ENCODE assay signal across 8 cellular contexts in the genomic region with DNA sequence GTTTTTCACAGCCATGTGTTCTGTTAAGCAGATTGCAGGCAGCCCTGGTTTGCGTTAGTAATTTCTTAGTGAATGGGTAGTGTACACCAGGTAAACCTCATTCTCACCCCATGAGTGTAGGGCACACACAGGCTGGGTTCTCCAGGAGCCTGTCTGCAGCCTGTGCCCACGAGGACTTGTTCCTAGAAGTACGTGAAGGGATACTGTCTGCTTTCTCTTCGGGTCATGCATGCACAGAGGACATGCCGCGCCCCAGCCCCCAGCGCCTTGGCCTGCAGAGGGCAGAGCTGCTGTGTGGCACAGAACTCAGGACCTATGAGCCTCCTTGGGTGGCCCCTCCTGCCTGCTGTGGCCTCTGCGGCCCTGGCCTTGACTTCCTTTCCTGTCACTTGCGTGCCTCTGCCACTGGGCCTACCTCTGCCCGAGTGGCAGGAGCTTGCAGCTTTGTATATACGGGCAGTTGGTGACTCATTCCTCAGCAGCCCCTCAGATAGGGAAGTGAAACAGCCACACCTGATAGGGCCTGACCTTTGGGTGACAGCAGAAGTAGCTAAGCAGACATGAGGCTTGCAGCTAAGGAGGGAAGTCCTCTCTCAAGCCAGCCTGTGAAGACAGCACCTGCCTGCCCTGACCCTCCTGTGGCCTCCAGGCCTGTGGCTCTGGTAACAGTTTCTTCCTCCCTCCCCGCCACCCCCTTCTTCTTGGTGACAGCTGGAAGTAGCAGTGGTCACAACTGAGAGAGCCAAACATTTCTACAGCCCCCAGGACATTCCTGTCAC. TPM values are rescaled to one million over a fixed set of nuclear protein-coding genes. Genes with fewer than 3 reads are reported as not detected.
DNase-seq lines count a peak whose midpoint lies in the region; ATAC-seq and TF ChIP-seq lines count a peak whose summit lies in the region.

No MANE protein-coding gene starts in this region.

- H3K79me2 ChIP-seq in PC-9 (ENCODE audit: low read depth): peaks cover 54% of the 10 kb centered on the region

- no peaks in the 10 kb centered on the region for H3K27me3 ChIP-seq in PC-9 (ENCODE audit: insufficient read depth, low read depth)

- TSS peak; percentile 19 for BruUV-seq in PC-9 (replicated peaks; lab: Mats Ljungman, UMichigan)

- POLR2A ChIA-PET in PC-9 (lab: Charles Lee; ENCODE audit: unreplicated experiment): interaction anchor here (0.5 to 2.0 kb wide), 9 partner anchors 15 to 174 kb away, joined by 4 to 20 read pairs (median 7); a partner anchor contains a TSS

- peaks cover 82% of the 10 kb centered on the region for H3K4me1 ChIP-seq in PC-9 (replicated peaks; ENCODE audit: insufficient read depth)

- peak; percentile 61 for ATAC-seq in HG02943 (IDR thresholded peaks at IDR 0.05; ENCODE audit: low read depth, unreplicated experiment)

- peak overlapping the region; percentile 68 for H3K4me2 ChIP-seq in PC-9

- no peaks in the 10 kb centered on the region for H3K36me3 ChIP-seq in PC-9 (ENCODE audit: low read depth)

- DNase-seq in activated T-cell treated with anti-CD3 and anti-CD28 coated beads for 1 hour (ENCODE audit: low read depth) (peak; percentile 32), activated T-cell treated with anti-CD3 and anti-CD28 coated beads for 4 hours (no peak), PC-9 (peak; percentile 93 to 99), glomerular visceral epithelial cell (ENCODE audit: extremely low spot score) (peak; percentile 50), posterior cingulate gyrus (peak in 9 of 10 donors; percentile 38 to 94 (median 62)), HPDE6-E6E7 (ENCODE audit: extremely low spot score) (no peak)
- peak; percentile 57 for DNase-seq in activated effector memory CD4-positive, alpha-beta T cell treated with Interleukin-2 at 50 U/mL for 16 hours

- H3F3A ChIP-seq in PC-9 (ENCODE audit: insufficient read depth, low read depth): peaks cover 50% of the 10 kb centered on the region

- CTCF ChIA-PET in PC-9 (lab: Charles Lee): interaction anchor here (0.6 to 2.4 kb wide), 14 partner anchors 15 to 758 kb away, joined by 3 to 23 read pairs (median 4); a partner anchor contains a TSS

- intact Hi-C loops in PC-9 (cut with micrococcal nuclease; ENCODE audit: unreplicated experiment): loop anchor here (1.0 to 5.0 kb wide), 8 partner anchors 14 to 624 kb away; no protein-coding TSS in a partner anchor
- intact Hi-C loops in posterior cingulate gyrus (cut with DNase I): loop anchor here (5.0 kb wide), 1 partner anchor 159 kb away; a partner anchor contains a TSS

- no peak overlapping the region for H2AFZ ChIP-seq in PC-9

- H3K4me3 ChIP-seq in PC-9: no peak overlapping the region; the same call in 1 of the 2 replicates

- peak; percentile 73 for TF ChIP-seq CTCF in PC-9 (conservative IDR thresholded peaks at IDR 0.05)

- H4K20me1 ChIP-seq in PC-9 (ENCODE audit: insufficient read depth): no peaks in the 10 kb centered on the region

- H3K9me2 ChIP-seq in PC-9 (ENCODE audit: insufficient read depth): no peaks in the 10 kb centered on the region

- peak overlapping the region; percentile 99 for H3K27ac ChIP-seq in PC-9

- no peaks in the 10 kb centered on the region for H3K9me3 ChIP-seq in PC-9 (ENCODE audit: insufficient read depth, low read depth)

RNA-seq across cellular contexts. Expression of a gene that starts 19.5 kb away (rescaled TPM):
- 23.7 and 24.4 TPM in 2 replicates for total RNA-seq in PC-9 (2021)

RNA-seq across cellular contexts. Expression of a gene that starts 47.6 kb away (rescaled TPM):
- total RNA-seq in PC-9 (2021): 17.9 and 19.7 TPM in 2 replicates

Comparison
In these comparisons a context has a peak if more than half of its experiments do, and no peak if none do; other contexts are left out.
1. DNase-seq: peak in activated T-cell treated with anti-CD3 and anti-CD28 coated beads for 1 hour (single experiment), PC-9 (2 of 2), activated effector memory CD4-positive, alpha-beta T cell treated with Interleukin-2 at 50 U/mL for 16 hours (single experiment), glomerular visceral epithelial cell (single experiment) and posterior cingulate gyrus (9 of 10); none in activated T-cell treated with anti-CD3 and anti-CD28 coated beads for 4 hours (single experiment) and HPDE6-E6E7 (single experiment).